Comparison of ENCODE assay signal across 19 cellular contexts in genomic region chr7:69625798-69626197, GRCh38.
DNase-seq lines count a peak whose midpoint lies in the region; TF ChIP-seq lines count a peak whose summit lies in the region.
"Had no signal": no experiment of that assay in that cellular context is flagged by ENCODE, and none has a peak within 500 bp of the region (broad histone marks: within the 10 kb centered on the region; RNA-seq: fewer than 3 reads in every experiment).

No MANE protein-coding gene starts in this region.

- peak overlapping the region; percentile 95 for H3K27ac ChIP-seq in OCI-LY1 (ENCODE audit: low read depth, low read length, poor library complexity, severe bottlenecking)
- H3K27ac ChIP-seq: 22Rv1; BLaER1 treated with 17β-estradiol and CSF1 and Interleukin-3, amounts not matched to agents 10 nM and 100 nM; GM23248 had no signal

- H3K4me3 ChIP-seq in OCI-LY1 (ENCODE audit: low read depth, low read length, poor library complexity, severe bottlenecking): peak overlapping the region; percentile 33
- H3K4me3 ChIP-seq: BLaER1 treated with 17β-estradiol and CSF1 and Interleukin-3, amounts not matched to agents 10 nM and 100 nM; GM12878; GM23248 had no signal

- H3K4me2 ChIP-seq in OCI-LY1 (ENCODE audit: low read length): peak overlapping the region; percentile 67

- peaks cover 3% of the 10 kb centered on the region; the same call in 1 of the 2 replicates for H3F3A ChIP-seq in OCI-LY1 (ENCODE audit: insufficient read depth, low read length)

- H3K27me3 Mint-ChIP-seq in activated naive CD4-positive, alpha-beta T cell treated with anti-CD3 and anti-CD28 coated beads, Interleukin-2, amount 50 U/mL, for 24 hours: no peaks in the 10 kb centered on the region
- peaks cover 5% of the 10 kb centered on the region for H3K27me3 Mint-ChIP-seq in nephron progenitor cell (ENCODE audit: low read depth, poor library complexity)

- H3K79me2 ChIP-seq in OCI-LY1 (ENCODE audit: insufficient read depth, low read length): peaks cover 100% of the 10 kb centered on the region

- H3K9me2 ChIP-seq in OCI-LY1 (ENCODE audit: low read depth, low read length): no peaks in the 10 kb centered on the region

- TF ChIP-seq CTCF in OCI-LY1 (IDR thresholded peaks at IDR 0.05; ENCODE audit: low read length): no peak
- no peak for TF ChIP-seq CTCF in nephron progenitor cell (IDR thresholded peaks at IDR 0.05)

- 0 out of 2 replicates have a peak, but pooled peaks cover 3% of the 10 kb centered on the region for H4K20me1 ChIP-seq in OCI-LY1 (ENCODE audit: insufficient read depth, low read length)

- no peak overlapping the region for H3K4me3 Mint-ChIP-seq in activated naive CD4-positive, alpha-beta T cell treated with anti-CD3 and anti-CD28 coated beads, Interleukin-2, amount 50 U/mL, for 24 hours
- no peak overlapping the region for H3K4me3 Mint-ChIP-seq in nephron progenitor cell
- H3K4me3 Mint-ChIP-seq: CD14-positive monocyte; CD4-positive, alpha-beta T cell; CD8-positive, alpha-beta memory T cell; HFFc6 had no signal

- H3K36me3 ChIP-seq in OCI-LY1 (ENCODE audit: insufficient read depth, low read length): no peaks in the 10 kb centered on the region
- H3K36me3 ChIP-seq: BE2C; BLaER1 treated with 17β-estradiol and CSF1 and Interleukin-3, amounts not matched to agents 10 nM and 100 nM had no signal

- H3K9me3 ChIP-seq in OCI-LY1 (ENCODE audit: low read length): no peaks in the 10 kb centered on the region
- H3K9me3 ChIP-seq: BE2C; BLaER1 treated with 17β-estradiol and CSF1 and Interleukin-3, amounts not matched to agents 10 nM and 100 nM had no signal

- H3K4me1 ChIP-seq in OCI-LY1 (ENCODE audit: insufficient read depth, low read length, severe bottlenecking): peaks cover 100% of the 10 kb centered on the region

- H2AFZ ChIP-seq in OCI-LY1 (ENCODE audit: low read length): no peak overlapping the region
- H2AFZ ChIP-seq: GM23248 had no signal

- no peaks in the 10 kb centered on the region for H3K36me3 Mint-ChIP-seq in activated naive CD4-positive, alpha-beta T cell treated with anti-CD3 and anti-CD28 coated beads, Interleukin-2, amount 50 U/mL, for 24 hours
- H3K36me3 Mint-ChIP-seq in nephron progenitor cell (ENCODE audit: low read depth): no peaks in the 10 kb centered on the region
- H3K36me3 Mint-ChIP-seq: CD14-positive monocyte; CD8-positive, alpha-beta memory T cell had no signal

- no peaks in the 10 kb centered on the region for H3K4me1 Mint-ChIP-seq in activated naive CD4-positive, alpha-beta T cell treated with anti-CD3 and anti-CD28 coated beads, Interleukin-2, amount 50 U/mL, for 24 hours
- H3K4me1 Mint-ChIP-seq in nephron progenitor cell: peaks cover 96% of the 10 kb centered on the region
- H3K4me1 Mint-ChIP-seq: CD8-positive, alpha-beta memory T cell had no signal

- H3K9me3 Mint-ChIP-seq in activated naive CD4-positive, alpha-beta T cell treated with anti-CD3 and anti-CD28 coated beads, Interleukin-2, amount 50 U/mL, for 24 hours: no peaks in the 10 kb centered on the region
- H3K9me3 Mint-ChIP-seq in nephron progenitor cell: no peaks in the 10 kb centered on the region
- H3K9me3 Mint-ChIP-seq: CD14-positive monocyte; CD4-positive, alpha-beta T cell; CD8-positive, alpha-beta memory T cell had no signal

- DNase-seq in activated naive CD4-positive, alpha-beta T cell treated with Interleukin-2 at 50 U/mL for 16 hours: no peak
- DNase-seq in nephron progenitor cell (no peak), NCI-H526 (lab: John Stamatoyannopoulos, UW) (no peak), Ammon's horn (ENCODE audit: low spot score) (no peak)
- DNase-seq: BE2C; CD4-positive, alpha-beta T cell; CD8-positive, alpha-beta memory T cell; DMS 273 treated with DMSO at 0.1 percent for 48 hours; DMS79; EL; GDM1; GM23248; HFFc6 had no signal

- peak overlapping the region; percentile 2; the same call in 1 of the 2 replicates for H3K9ac ChIP-seq in OCI-LY1 (ENCODE audit: low read length)
- H3K9ac ChIP-seq: BLaER1 treated with 17β-estradiol and CSF1 and Interleukin-3, amounts not matched to agents 10 nM and 100 nM; GM23248 had no signal

- H3K27ac Mint-ChIP-seq in activated naive CD4-positive, alpha-beta T cell treated with anti-CD3 and anti-CD28 coated beads, Interleukin-2, amount 50 U/mL, for 24 hours: peak overlapping the region; percentile 10
- peak overlapping the region; percentile 60 for H3K27ac Mint-ChIP-seq in nephron progenitor cell
- H3K27ac Mint-ChIP-seq: CD4-positive, alpha-beta T cell; CD8-positive, alpha-beta memory T cell; HFFc6 had no signal

- H3K27me3 ChIP-seq in OCI-LY1 (ENCODE audit: insufficient read depth, low read length): no peaks in the 10 kb centered on the region
- H3K27me3 ChIP-seq: BE2C; BLaER1 treated with 17β-estradiol and CSF1 and Interleukin-3, amounts not matched to agents 10 nM and 100 nM had no signal
